ENCODE assay signal across 21 cellular contexts in genomic region chr7:27680610-27681009, GRCh38. TPM values are rescaled to one million over a fixed set of nuclear protein-coding genes. Genes with fewer than 3 reads are reported as not detected.
DNase-seq lines count a peak whose midpoint lies in the region; ATAC-seq, FAIRE-seq and TF ChIP-seq lines count a peak whose summit lies in the region.
"Had no signal": no experiment of that assay in that cellular context is flagged by ENCODE, and none has a peak within 500 bp of the region (broad histone marks: within the 10 kb centered on the region; RNA-seq: fewer than 3 reads in every experiment).

No MANE protein-coding gene starts in this region.

- no peak for DNase-seq in HepG2 (ENCODE audit: low spot score)
- DNase-seq in right lobe of liver, result no peak
- peak; percentile 39 for DNase-seq in NCI-H69 (lab: John Stamatoyannopoulos, UW)
- DNase-seq in fibroblast of mammary gland (ENCODE audit: low read depth), result peak; percentile 32
- peak in 1 of 2 donors; percentile 10 for DNase-seq in gastrocnemius medialis
- DNase-seq in NCI-H1105 (lab: John Stamatoyannopoulos, UW), result no peak
- DNase-seq in 8988T, result no peak
- DNase-seq: ACHN; BE2C; CD8-positive, alpha-beta memory T cell; GM23248; H7; NCI-H1092 treated with DMSO at 0.1 percent for 48 hours; NCI-H2029; NCI-H2227 treated with DMSO at 0.1 percent for 48 hours; NCI-H526 treated with DMSO at 0.1 percent for 48 hours; RPMI8226; SHP77; T-cell had no signal

- H4K20me1 ChIP-seq in HepG2 (ENCODE audit: insufficient read depth, low read length), result no peaks in the 10 kb centered on the region

- H3K4me1 ChIP-seq in HepG2 (ENCODE audit: insufficient read depth, low read length) (peaks cover 51% of the 10 kb centered on the region), right lobe of liver (peaks cover 0 to 4% (median 0%) of the 10 kb centered on the region in 4 donors), gastrocnemius medialis (peaks cover 0 to 8% of the 10 kb centered on the region in 2 donors)
- H3K4me1 ChIP-seq: BE2C had no signal

- TF ChIP-seq POLR2A in HepG2 (IDR thresholded peaks at IDR 0.05; ENCODE audit: insufficient read depth in 1 of 2, low read depth in 2 of 2, low read length in 2 of 2), result no peak
- no peak for TF ChIP-seq POLR2A in right lobe of liver (IDR thresholded peaks at IDR 0.05)
- TF ChIP-seq POLR2A in gastrocnemius medialis (IDR thresholded peaks at IDR 0.05), result no peak

- 100% methylated on average over 1 of the region's 1 CpG for WGBS in HepG2 (ENCODE audit: low lambda C conversion rate)
- WGBS in right lobe of liver (ENCODE audit: insufficient coverage, low coverage, low lambda C conversion rate, missing lambda C conversion rate), result no CpG with 5 or more reads among the region's 1 CpG

- H3K9ac ChIP-seq in HepG2 (ENCODE audit: insufficient read depth, low read depth, low read length), result no peak overlapping the region
- H3K9ac ChIP-seq: GM23248 had no signal

- no peak for TF ChIP-seq RAD21 in HepG2 (CRISPR knock-in tag; IDR thresholded peaks at IDR 0.05)

- H3K79me2 ChIP-seq in HepG2 (ENCODE audit: insufficient read depth, low read length), result no peaks in the 10 kb centered on the region

- H3K27me3 ChIP-seq in HepG2 (ENCODE audit: control insufficient read depth in 1 of 2, insufficient read depth in 2 of 2, low read length in 2 of 2), result no peaks in the 10 kb centered on the region
- H3K27me3 ChIP-seq in right lobe of liver, result no peaks in the 10 kb centered on the region
- no peaks in the 10 kb centered on the region for H3K27me3 ChIP-seq in gastrocnemius medialis
- H3K27me3 ChIP-seq: BE2C had no signal

- POLR2A ChIA-PET in HepG2 (lab: Yijun Ruan, JAX), result no interaction called here

- TF ChIP-seq EP300 in HepG2 (IDR thresholded peaks at IDR 0.05; ENCODE audit: low read depth in 2 of 2, low read length in 2 of 2) (no peak), HepG2 (CRISPR knock-in tag; IDR thresholded peaks at IDR 0.05; ENCODE audit: borderline replicate concordance) (no peak)

- ATAC-seq in HepG2 (peak; percentile 31; the same call in 2 of the 3 replicates), right lobe of liver (no peak), gastrocnemius medialis (peak; percentile 36 to 88), HG02642 (IDR thresholded peaks at IDR 0.05; ENCODE audit: poor library complexity, unreplicated experiment) (no peak)
- ATAC-seq: T-cell had no signal

- intact Hi-C loops in HepG2 (cut with micrococcal nuclease; ENCODE audit: unreplicated experiment), result no loop called here
- intact Hi-C loops in right lobe of liver (cut with DNase I), result no loop called here
- intact Hi-C loops in gastrocnemius medialis (cut with DNase I; ENCODE audit: low total_unique reads), result no loop called here

- TF ChIP-seq CTCF in HepG2 (CRISPR knock-in tag; IDR thresholded peaks at IDR 0.05), result no peak
- TF ChIP-seq CTCF in right lobe of liver (IDR thresholded peaks at IDR 0.05), result no peak
- TF ChIP-seq CTCF in fibroblast of mammary gland (conservative IDR thresholded peaks at IDR 0.05; ENCODE audit: control insufficient read depth, insufficient read depth, low read depth, low read length), result no peak
- no peak for TF ChIP-seq CTCF in gastrocnemius medialis (IDR thresholded peaks at IDR 0.05 in 4 of 5, conservative IDR thresholded peaks at IDR 0.05 in 1 of 5)

- CTCF ChIA-PET in HepG2 (lab: Yijun Ruan, JAX; ENCODE audit: low intra/inter-chr PET ratio, low total read pairs), result no interaction called here

- H3K4me2 ChIP-seq in HepG2 (ENCODE audit: low read depth, low read length), result no peak overlapping the region

- no peak for FAIRE-seq in HepG2 (lab: Jason Lieb, UNC)
- FAIRE-seq: GM18507 had no signal

- H3K27ac ChIP-seq in HepG2 (ENCODE audit: extremely low read length, insufficient read depth, low read length) (no peak overlapping the region), right lobe of liver (no peak overlapping the region), gastrocnemius medialis (peak overlapping the region in 1 of 4 donors; percentile 3)
- H3K27ac ChIP-seq: GM23248 had no signal

- BruUV-seq in HepG2 (replicated peaks; lab: Mats Ljungman, UMichigan), result no TSS peak

- H3K9me3 ChIP-seq in HepG2 (ENCODE audit: low read length), result no peaks in the 10 kb centered on the region
- H3K9me3 ChIP-seq in right lobe of liver, result no peaks in the 10 kb centered on the region
- no peaks in the 10 kb centered on the region for H3K9me3 ChIP-seq in gastrocnemius medialis
- H3K9me3 ChIP-seq: BE2C had no signal

- no peak overlapping the region for H2AFZ ChIP-seq in HepG2 (ENCODE audit: low read length)
- H2AFZ ChIP-seq: GM23248 had no signal

- H3K36me3 ChIP-seq in HepG2 (replicated peaks in 1 of 2; ENCODE audit: control insufficient read depth in 1 of 2, insufficient read depth in 2 of 2, low read length in 2 of 2) (no peaks in the 10 kb centered on the region), right lobe of liver (no peaks in the 10 kb centered on the region), gastrocnemius medialis (no peaks in the 10 kb centered on the region)
- H3K36me3 ChIP-seq: BE2C had no signal

- in situ Hi-C loops in HepG2 (cut with HindIII; ENCODE audit: extremely low pct_ligation_motif_present, low pct_unique_long_range_greater_than_20kb) (loop anchor here (10.0 kb wide), 1 partner anchor 244 kb away; no protein-coding TSS in a partner anchor), gastrocnemius medialis (cut with MboI; ENCODE audit: low sequenced_read_pairs in 4 of 4) (no loop called here)

- H3K4me3 ChIP-seq in HepG2 (replicated peaks in 1 of 3; ENCODE audit: insufficient read depth in 1 of 3, low read depth in 2 of 3, low read length in 3 of 3) (no peak overlapping the region), right lobe of liver (no peak overlapping the region), fibroblast of mammary gland (ENCODE audit: control insufficient read depth, low read depth, low read length) (no peak overlapping the region), gastrocnemius medialis (no peak overlapping the region)
- H3K4me3 ChIP-seq: GM23248 had no signal

TF ChIP-seq in HepG2, 621 proteins besides CTCF, POLR2A, EP300 and RAD21 (continues in another document):
- TF ChIP-seq ZNF253 (CRISPR knock-in tag; IDR thresholded peaks at IDR 0.05; ENCODE audit: borderline replicate concordance), result no peak

RNA-seq across cellular contexts. Expression of gene HIBADH, which starts 17.9 kb away (rescaled TPM):
- total RNA-seq in HepG2 (2016; rRNA removed; fragmentation: Illumina TruSeq; extraction: Trizol) (59.5 and 75.2 TPM in 2 replicates), right lobe of liver (100 to 1,000 TPM in 1 of 6 experiments, 10 to 100 TPM in 5; 64.9 to 143 (median 67.2) TPM), gastrocnemius medialis (10 to 100 TPM; 42.2 to 56.4 (median 49.0) TPM)
- 18.4 and 19.7 TPM in 2 replicates for total RNA-seq in HepG2 (2016; cell fraction: cytosol; rRNA removed; fragmentation: Illumina TruSeq; extraction: Trizol; ENCODE audit: low read depth)
- total RNA-seq in HepG2 (2016; cell fraction: insoluble cytoplasmic fraction; rRNA removed; fragmentation: Illumina TruSeq; extraction: Trizol), result 58.9 and 80.7 TPM in 2 replicates
- total RNA-seq in HepG2 (2016; cell fraction: membrane; rRNA removed; fragmentation: Illumina TruSeq; extraction: Trizol), result 28.1 and 29.5 TPM in 2 replicates
- 35.3 and 35.9 TPM in 2 replicates for total RNA-seq in HepG2 (2016; cell fraction: nucleus; rRNA removed; fragmentation: Illumina TruSeq; extraction: Trizol)
- polyA plus RNA-seq in HepG2 (2011; rRNA removed), result 38.3 and 49.9 TPM in 2 replicates
- polyA plus RNA-seq in HepG2 (2011; cell fraction: cytosol; rRNA removed), result 33.7 and 40.2 TPM in 2 replicates
- 11.1 and 14.5 TPM in 2 replicates for polyA plus RNA-seq in HepG2 (2011; cell fraction: nucleus; rRNA removed)
- 25.4 and 35.3 TPM in 2 replicates for polyA plus RNA-seq in HepG2 (2012)
- polyA plus RNA-seq in HepG2 (2016; cell fraction: cytosol; fragmentation: Illumina TruSeq; extraction: Trizol; ENCODE audit: low read depth), result 9.2 and 10.5 TPM in 2 replicates
- polyA plus RNA-seq in HepG2 (2016; cell fraction: insoluble cytoplasmic fraction; fragmentation: Illumina TruSeq; extraction: Trizol; ENCODE audit: low read depth), result 92.1 and 102 TPM in 2 replicates
- 20.4 and 23.5 TPM in 2 replicates for polyA plus RNA-seq in HepG2 (2016; cell fraction: membrane; fragmentation: Illumina TruSeq; extraction: Trizol; ENCODE audit: low read depth)
- polyA plus RNA-seq in HepG2 (2016; cell fraction: nucleus; fragmentation: Illumina TruSeq; extraction: Trizol; ENCODE audit: insufficient read depth, low read depth), result 41.6 and 44.3 TPM in 2 replicates
- polyA minus RNA-seq in HepG2 (2011; rRNA and poly(A)+ RNA removed; ENCODE audit: low replicate concordance), result 16.6 and 21.9 TPM in 2 replicates
- 15.9 and 16.9 TPM in 2 replicates for polyA minus RNA-seq in HepG2 (2011; cell fraction: cytosol; rRNA and poly(A)+ RNA removed)
- 23.2 and 25.1 TPM in 2 replicates for polyA minus RNA-seq in HepG2 (2011; cell fraction: nucleus; rRNA and poly(A)+ RNA removed)

RNA-seq across cellular contexts. Expression of gene TAX1BP1, which starts 59.4 kb away (rescaled TPM):
- total RNA-seq in HepG2 (2016; rRNA removed; fragmentation: Illumina TruSeq; extraction: Trizol), result 98.9 and 177 TPM in 2 replicates
- total RNA-seq in HepG2 (2016; cell fraction: cytosol; rRNA removed; fragmentation: Illumina TruSeq; extraction: Trizol; ENCODE audit: low read depth), result 15.4 and 20.0 TPM in 2 replicates
- 99.7 and 175 TPM in 2 replicates for total RNA-seq in HepG2 (2016; cell fraction: insoluble cytoplasmic fraction; rRNA removed; fragmentation: Illumina TruSeq; extraction: Trizol)
- 41.7 and 45.4 TPM in 2 replicates for total RNA-seq in HepG2 (2016; cell fraction: membrane; rRNA removed; fragmentation: Illumina TruSeq; extraction: Trizol)
- 83.0 and 86.5 TPM in 2 replicates for total RNA-seq in HepG2 (2016; cell fraction: nucleus; rRNA removed; fragmentation: Illumina TruSeq; extraction: Trizol)
- polyA plus RNA-seq in HepG2 (2011; rRNA removed), result 78.8 and 95.2 TPM in 2 replicates
- 51.1 and 75.1 TPM in 2 replicates for polyA plus RNA-seq in HepG2 (2011; cell fraction: cytosol; rRNA removed)
- 20.4 and 20.8 TPM in 2 replicates for polyA plus RNA-seq in HepG2 (2011; cell fraction: nucleus; rRNA removed)
- polyA plus RNA-seq in HepG2 (2012), result 60.1 and 77.8 TPM in 2 replicates
- 5.9 and 6.6 TPM in 2 replicates for polyA plus RNA-seq in HepG2 (2016; cell fraction: cytosol; fragmentation: Illumina TruSeq; extraction: Trizol; ENCODE audit: low read depth)
- polyA plus RNA-seq in HepG2 (2016; cell fraction: insoluble cytoplasmic fraction; fragmentation: Illumina TruSeq; extraction: Trizol; ENCODE audit: low read depth), result 137 and 142 TPM in 2 replicates
- 15.0 and 16.7 TPM in 2 replicates for polyA plus RNA-seq in HepG2 (2016; cell fraction: membrane; fragmentation: Illumina TruSeq; extraction: Trizol; ENCODE audit: low read depth)
- polyA plus RNA-seq in HepG2 (2016; cell fraction: nucleus; fragmentation: Illumina TruSeq; extraction: Trizol; ENCODE audit: insufficient read depth, low read depth), result 48.0 and 52.6 TPM in 2 replicates
- polyA minus RNA-seq in HepG2 (2011; rRNA and poly(A)+ RNA removed; ENCODE audit: low replicate concordance), result 114 and 126 TPM in 2 replicates
- 36.9 and 45.1 TPM in 2 replicates for polyA minus RNA-seq in HepG2 (2011; cell fraction: cytosol; rRNA and poly(A)+ RNA removed)
- 152 and 235 TPM in 2 replicates for polyA minus RNA-seq in HepG2 (2011; cell fraction: nucleus; rRNA and poly(A)+ RNA removed)
- 10 to 100 TPM; 39.2 to 63.8 (median 47.4) TPM for total RNA-seq in right lobe of liver
- total RNA-seq in gastrocnemius medialis, result 100 to 1,000 TPM; 110 to 136 (median 113) TPM

Comparison
In these comparisons a context has a peak if more than half of its experiments do, and no peak if none do; other contexts are left out.
1. ATAC-seq: peak in HepG2 (single experiment) and gastrocnemius medialis (2 of 2); none in right lobe of liver (0 of 4) and HG02642 (single experiment).
2. DNase-seq: peak in NCI-H69 (single experiment) and fibroblast of mammary gland (single experiment); none in HepG2 (single experiment), right lobe of liver (0 of 3), NCI-H1105 (single experiment) and 8988T (single experiment).